ENCODE assay signal across 35 cellular contexts in the genomic region with DNA sequence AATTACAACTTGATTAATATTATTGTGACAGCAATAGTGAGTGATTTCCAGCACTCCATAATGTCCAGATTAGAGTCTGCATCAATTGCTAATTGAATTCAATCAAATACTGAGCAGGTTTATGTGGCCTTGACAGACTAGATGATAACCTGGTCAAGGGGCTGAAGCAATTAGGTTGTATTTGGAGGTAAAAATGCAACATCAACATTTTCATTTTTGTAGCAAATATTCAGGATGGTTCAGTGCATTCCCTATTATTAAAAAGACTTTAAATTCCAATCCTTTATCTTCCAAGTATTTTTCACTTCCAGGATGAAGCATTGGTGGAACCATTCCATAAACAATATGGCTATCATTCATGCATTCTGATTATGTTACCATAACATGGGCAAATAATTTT.
"Had no signal": no experiment of that assay in that cellular context is flagged by ENCODE, and none has a peak within 500 bp of the region (broad histone marks: within the 10 kb centered on the region; RNA-seq: fewer than 3 reads in every experiment).

No MANE protein-coding gene starts in this region.

- H3K27me3 ChIP-seq: MG63 had no signal

- DNase-seq: Karpas-422, Kasumi-1, MG63, MM.1S, MV-4-11, NCI-H1048, NCI-H1092, NCI-H1092 treated with DMSO at 0.1 percent for 48 hours, NCI-H1105, NCI-H1105 treated with DMSO at 0.1 percent for 48 hours, NCI-H1417, NCI-H1417 treated with DMSO at 0.1 percent for 48 hours, NCI-H1436, NCI-H1436 treated with DMSO at 0.1 percent for 48 hours, NCI-H146, NCI-H1694, NCI-H1694 treated with DMSO at 0.1 percent for 48 hours, NCI-H187, NCI-H187 treated with DMSO at 0.1 percent for 48 hours, NCI-H1930, NCI-H2029, NCI-H2029 treated with DMSO at 0.1 percent for 48 hours, NCI-H2081, NCI-H2081 treated with DMSO at 0.1 percent for 48 hours, NCI-H2107, NCI-H2171, NCI-H2171 treated with DMSO at 0.1 percent for 48 hours, NCI-H2227 treated with DMSO at 0.1 percent for 48 hours, NCI-H226, NCI-H345, NCI-H446, NCI-H446 treated with DMSO at 0.1 percent for 48 hours, NCI-H510A, NCI-H510A treated with DMSO at 0.1 percent for 48 hours, NCI-H524 had no signal

- H3K4me3 ChIP-seq: MG63 had no signal
